ENCODE assay signal across 24 cellular contexts in genomic region chr20:11832397-11832796, GRCh38.
DNase-seq lines count a peak whose midpoint lies in the region; ATAC-seq, FAIRE-seq and TF ChIP-seq lines count a peak whose summit lies in the region.
"Had no signal": no experiment of that assay in that cellular context is flagged by ENCODE, and none has a peak within 500 bp of the region (broad histone marks: within the 10 kb centered on the region; RNA-seq: fewer than 3 reads in every experiment).

No MANE protein-coding gene starts in this region.

- H3K27ac ChIP-seq in HepG2 (ENCODE audit: extremely low read length, insufficient read depth, low read length) (no peak overlapping the region), right lobe of liver (no peak overlapping the region), IMR-90 (ENCODE audit: insufficient read depth, low read length) (no peak overlapping the region)
- H3K27ac ChIP-seq: 22Rv1, BLaER1 had no signal

- TF ChIP-seq RAD21 in HepG2 (CRISPR knock-in tag; IDR thresholded peaks at IDR 0.05) (no peak), IMR-90 (IDR thresholded peaks at IDR 0.05; ENCODE audit: low read length) (no peak)

- DNase-seq in HepG2 (ENCODE audit: low spot score) = no peak
- DNase-seq in right lobe of liver = no peak
- no peak for DNase-seq in IMR-90
- DNase-seq in omental fat pad (ENCODE audit: low spot score) = no peak
- no peak for DNase-seq in T1000 (lab: John Stamatoyannopoulos, UW)
- DNase-seq: ACHN; BE2C; C1 segment of cervical spinal cord; CD4-positive, alpha-beta memory T cell; CD4-positive, CD25-positive, alpha-beta regulatory T cell; CD8-positive, alpha-beta memory T cell; COR-L47; DMS 273 treated with DMSO at 0.1 percent for 48 hours; DMS153; DMS53; DMS79; DND-41; EL; GDM1 had no signal

- CTCF ChIA-PET in HepG2 (lab: Yijun Ruan, JAX; ENCODE audit: low intra/inter-chr PET ratio, low total read pairs) = no interaction called here
- CTCF ChIA-PET in IMR-90 (lab: Yijun Ruan, JAX) = no interaction called here

- H3K4me3 ChIP-seq in HepG2 (replicated peaks in 1 of 3; ENCODE audit: insufficient read depth in 1 of 3, low read depth in 2 of 3, low read length in 3 of 3) = no peak overlapping the region
- H3K4me3 ChIP-seq in right lobe of liver = no peak overlapping the region
- no peak overlapping the region for H3K4me3 ChIP-seq in IMR-90 (ENCODE audit: insufficient read depth, low read depth, low read length)
- H3K4me3 ChIP-seq: BLaER1, GM12878 had no signal

- H3K79me1 ChIP-seq in IMR-90 (ENCODE audit: low read depth in 1 of 2, low read length in 2 of 2) = no peaks in the 10 kb centered on the region

- H3K4me2 ChIP-seq in HepG2 (ENCODE audit: low read depth, low read length) = no peak overlapping the region
- H3K4me2 ChIP-seq in IMR-90 (ENCODE audit: low read depth, low read length) = no peak overlapping the region
- H3K4me2 ChIP-seq: BLaER1 had no signal

- no peaks in the 10 kb centered on the region for H3K79me2 ChIP-seq in HepG2 (ENCODE audit: insufficient read depth, low read length)

- no peaks in the 10 kb centered on the region for H4K20me1 ChIP-seq in HepG2 (ENCODE audit: insufficient read depth, low read length)
- H4K20me1 ChIP-seq in IMR-90 (ENCODE audit: insufficient read depth, low read length) = no peaks in the 10 kb centered on the region
- H4K20me1 ChIP-seq: BLaER1 had no signal

- BruUV-seq in HepG2 (replicated peaks; lab: Mats Ljungman, UMichigan) (no TSS peak), IMR-90 (replicated peaks; lab: Mats Ljungman, UMichigan) (no TSS peak)

- H3K27me3 ChIP-seq in HepG2 (ENCODE audit: control insufficient read depth in 1 of 2, insufficient read depth in 2 of 2, low read length in 2 of 2) = no peaks in the 10 kb centered on the region
- no peaks in the 10 kb centered on the region for H3K27me3 ChIP-seq in right lobe of liver
- H3K27me3 ChIP-seq in IMR-90 (ENCODE audit: control insufficient read depth, insufficient read depth, low read length) = no peaks in the 10 kb centered on the region
- H3K27me3 ChIP-seq: BE2C, BLaER1 had no signal

- dilution Hi-C loops in IMR-90 (cut with HindIII; ENCODE audit: low sequenced_read_pairs, unreplicated experiment) = no loop called here

- H2BK15ac ChIP-seq in IMR-90 (ENCODE audit: low read depth, low read length) = peak overlapping the region; percentile 42; the same call in 1 of the 3 replicates

- no peak for FAIRE-seq in HepG2 (lab: Jason Lieb, UNC)
- FAIRE-seq: GM12878, GM12892, GM18507 had no signal

- H2AFZ ChIP-seq in HepG2 (ENCODE audit: low read length) (no peak overlapping the region), IMR-90 (replicated peaks; ENCODE audit: low read length, poor library complexity) (no peak overlapping the region)

- 0 out of 2 replicates have a peak overlapping the region, but pooled peaks have one; percentile 3 for H3K23ac ChIP-seq in IMR-90 (ENCODE audit: low read depth, low read length)

- H2BK5ac ChIP-seq in IMR-90 (ENCODE audit: low read depth, low read length, poor library complexity, severe bottlenecking) = no peak overlapping the region

- H3K9me3 ChIP-seq in HepG2 (ENCODE audit: low read length) = no peaks in the 10 kb centered on the region
- H3K9me3 ChIP-seq in right lobe of liver = no peaks in the 10 kb centered on the region
- H3K9me3 ChIP-seq in IMR-90 (ENCODE audit: control insufficient read depth, insufficient read depth, low read length) = peaks cover 2% of the 10 kb centered on the region; the same call in 1 of the 2 replicates
- H3K9me3 ChIP-seq: BE2C, BLaER1 had no signal

- H2BK20ac ChIP-seq in IMR-90 (ENCODE audit: low read depth, low read length) = peak overlapping the region; percentile 64; the same call in 1 of the 2 replicates

- intact Hi-C loops in HepG2 (cut with micrococcal nuclease; ENCODE audit: unreplicated experiment) (no loop called here), right lobe of liver (cut with DNase I) (no loop called here), IMR-90 (cut with micrococcal nuclease) (no loop called here)

- H4K5ac ChIP-seq in IMR-90 (ENCODE audit: low read depth, low read length) = peak overlapping the region; percentile 93; the same call in 1 of the 2 replicates

- H3K4ac ChIP-seq in IMR-90 (ENCODE audit: low read depth, low read length) = peak overlapping the region; percentile 70; the same call in 1 of the 2 replicates

- H2AK9ac ChIP-seq in IMR-90 (replicated peaks; ENCODE audit: low read depth, low read length, poor library complexity) = no peak overlapping the region

- POLR2A ChIA-PET in HepG2 (lab: Yijun Ruan, JAX) (no interaction called here), IMR-90 (lab: Charles Lee; ENCODE audit: unreplicated experiment) (no interaction called here)

- H3K56ac ChIP-seq in IMR-90 (ENCODE audit: extremely low read depth, insufficient read depth, low read length) = no peak overlapping the region

- H3K4me1 ChIP-seq in HepG2 (ENCODE audit: insufficient read depth, low read length) (no peaks in the 10 kb centered on the region), right lobe of liver (no peaks in the 10 kb centered on the region), IMR-90 (ENCODE audit: control insufficient read depth, insufficient read depth, low read length) (peaks cover 1% of the 10 kb centered on the region; the same call in 1 of the 2 replicates)
- H3K4me1 ChIP-seq: BE2C, BLaER1 had no signal

- peak overlapping the region; percentile 57; the same call in 1 of the 2 replicates for H3K18ac ChIP-seq in IMR-90 (ENCODE audit: low read depth, low read length)

- ATAC-seq in HepG2 = no peak
- ATAC-seq in right lobe of liver = no peak
- no peak; the same call in 1 of the 2 replicates for ATAC-seq in IMR-90 (ENCODE audit: low read depth)
- ATAC-seq in omental fat pad (ENCODE audit: low FRiP score) = no peak
- ATAC-seq: GM12878 had no signal

- H2AK5ac ChIP-seq in IMR-90 (ENCODE audit: low read depth, low read length) = no peak overlapping the region

- TF ChIP-seq POLR2A in HepG2 (IDR thresholded peaks at IDR 0.05; ENCODE audit: insufficient read depth in 1 of 2, low read depth in 2 of 2, low read length in 2 of 2) (no peak), right lobe of liver (IDR thresholded peaks at IDR 0.05) (no peak), IMR-90 (IDR thresholded peaks at IDR 0.05; ENCODE audit: low read depth, low read length) (no peak)

- H3K9ac ChIP-seq in HepG2 (ENCODE audit: insufficient read depth, low read depth, low read length) (no peak overlapping the region), IMR-90 (ENCODE audit: low read depth, low read length) (no peak overlapping the region)
- H3K9ac ChIP-seq: BLaER1 had no signal

- H3K9me1 ChIP-seq in IMR-90 (ENCODE audit: insufficient read depth, low read length) = no peaks in the 10 kb centered on the region

- H3K14ac ChIP-seq in IMR-90 (replicated peaks; ENCODE audit: low read depth, low read length) = peak overlapping the region; percentile 80; the same call in 1 of the 2 replicates

- no peak for TF ChIP-seq EP300 in HepG2 (IDR thresholded peaks at IDR 0.05; ENCODE audit: low read depth in 2 of 2, low read length in 2 of 2)
- TF ChIP-seq EP300 in HepG2 (CRISPR knock-in tag; IDR thresholded peaks at IDR 0.05; ENCODE audit: borderline replicate concordance) = no peak

- H3K36me3 ChIP-seq in HepG2 (replicated peaks in 1 of 2; ENCODE audit: control insufficient read depth in 1 of 2, insufficient read depth in 2 of 2, low read length in 2 of 2) = no peaks in the 10 kb centered on the region
- H3K36me3 ChIP-seq in right lobe of liver = no peaks in the 10 kb centered on the region
- no peaks in the 10 kb centered on the region for H3K36me3 ChIP-seq in IMR-90 (ENCODE audit: control insufficient read depth, insufficient read depth, low read length)
- H3K36me3 ChIP-seq: BE2C, BLaER1 had no signal

- in situ Hi-C loops in HepG2 (cut with HindIII; ENCODE audit: extremely low pct_ligation_motif_present, low pct_unique_long_range_greater_than_20kb) = no loop called here
- in situ Hi-C loops in IMR-90 (cut with MboI; ENCODE audit: low sequenced_read_pairs) = no loop called here

- WGBS in HepG2 (ENCODE audit: low lambda C conversion rate) = 4% methylated on average over 1 of the region's 1 CpG
- WGBS in right lobe of liver (ENCODE audit: insufficient coverage, low coverage, low lambda C conversion rate, missing lambda C conversion rate) = 25% methylated on average over 1 of the region's 1 CpG
- WGBS in IMR-90 (ENCODE audit: extremely low coverage in 2 of 2, insufficient read length in 1 of 2), 2 experiments = no CpG with 5 or more reads among the region's 1 CpG

- no peak overlapping the region for H4K8ac ChIP-seq in IMR-90 (ENCODE audit: low read depth in 2 of 2, low read length in 2 of 2)

- H4K91ac ChIP-seq in IMR-90 (ENCODE audit: insufficient read depth, low read depth, low read length) = no peak overlapping the region

- H2BK120ac ChIP-seq in IMR-90 (ENCODE audit: low read depth, low read length) = peak overlapping the region; percentile 19; the same call in 1 of the 2 replicates

- no peak for TF ChIP-seq CTCF in HepG2 (CRISPR knock-in tag; IDR thresholded peaks at IDR 0.05)
- no peak for TF ChIP-seq CTCF in right lobe of liver (IDR thresholded peaks at IDR 0.05)
- no peak for TF ChIP-seq CTCF in IMR-90 (conservative IDR thresholded peaks at IDR 0.05; ENCODE audit: low read depth, low read length)
- TF ChIP-seq CTCF in omental fat pad (IDR thresholded peaks at IDR 0.05) = no peak

TF ChIP-seq in HepG2, 621 proteins besides CTCF, POLR2A, EP300 and RAD21 (continues in another document):
- TF ChIP-seq NFE2L2 (IDR thresholded peaks at IDR 0.05; ENCODE audit: low read length) (peak; percentile 75), NFKB2 (CRISPR knock-in tag; IDR thresholded peaks at IDR 0.05; ENCODE audit: borderline replicate concordance) (no peak), MAFK (conservative IDR thresholded peaks at IDR 0.05 in 1 of 2, IDR thresholded peaks at IDR 0.05 in 1 of 2; ENCODE audit: low read length in 2 of 2) (peak; percentile 19 to 29; a peak in 1 of 4 replicates), KDM2A (CRISPR knock-in tag; IDR thresholded peaks at IDR 0.05; ENCODE audit: borderline replicate concordance, low read depth) (no peak), ZNF33A (CRISPR knock-in tag; IDR thresholded peaks at IDR 0.05; ENCODE audit: borderline replicate concordance) (no peak), SRY (CRISPR knock-in tag; IDR thresholded peaks at IDR 0.05) (no peak)

TF ChIP-seq in IMR-90, 13 proteins besides CTCF, POLR2A, EP300 and RAD21:
- TF ChIP-seq NFE2L2 (IDR thresholded peaks at IDR 0.05; ENCODE audit: low read depth, low read length) (peak; percentile 88), CHD1 (IDR thresholded peaks at IDR 0.05; ENCODE audit: low read depth, low read length) (no peak), RFX5 (IDR thresholded peaks at IDR 0.05; ENCODE audit: low read depth, low read length) (no peak), MAZ (IDR thresholded peaks at IDR 0.05; ENCODE audit: borderline replicate concordance, low read depth, low read length) (no peak), MAFK (IDR thresholded peaks at IDR 0.05; ENCODE audit: low read depth, low read length) (0 out of 2 replicates have a peak, but pooled peaks have one; percentile 2)
